In the genomic region with DNA sequence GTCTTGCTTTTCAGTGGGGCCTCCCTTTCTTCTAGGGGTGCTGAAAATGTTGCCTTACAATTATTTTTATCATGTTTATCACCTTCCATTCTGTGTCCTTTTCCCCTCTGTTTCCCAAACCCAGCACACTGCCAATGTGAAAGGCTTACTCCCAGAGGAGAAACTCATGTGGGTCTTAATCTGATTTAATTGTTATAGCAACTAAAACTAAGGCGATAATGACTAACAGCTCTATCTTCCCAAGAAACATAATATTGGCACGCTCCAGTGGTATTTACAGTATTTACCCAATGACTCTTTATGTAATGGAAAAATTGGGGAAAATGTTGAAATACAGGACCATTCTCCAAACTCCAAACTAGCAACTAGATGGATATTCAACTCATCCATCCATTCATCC, we compare ENCODE assay signal across 23 cellular contexts.
"Had no signal": no experiment of that assay in that cellular context is flagged by ENCODE, and none has a peak within 500 bp of the region (broad histone marks: within the 10 kb centered on the region; RNA-seq: fewer than 3 reads in every experiment).

No MANE protein-coding gene starts in this region.

- H3K4me3 Mint-ChIP-seq: activated B cell treated with CpG ODN at 0.5 μM for 24 hours; activated CD4-positive, alpha-beta T cell treated with anti-CD3 and anti-CD28 coated beads, Interleukin-2, amount 10 ng/mL, durations not matched to agents 24 days and 14 days; activated CD8-positive, alpha-beta memory T cell treated with anti-CD3 and anti-CD28 coated beads, Interleukin-2, amount 10 ng/mL, durations not matched to agents 7 days and 5 days; activated naive CD8-positive, alpha-beta T cell; activated T-cell treated with anti-CD3 and anti-CD28 coated beads, Interleukin-2, amount 50 U/mL, for 24 hours; T-helper 17 cell had no signal

- H3K4me1 Mint-ChIP-seq: activated B cell treated with CpG ODN at 0.5 μM for 24 hours had no signal

- H3K9me3 Mint-ChIP-seq: activated B cell treated with CpG ODN at 0.5 μM for 24 hours; activated CD4-positive, alpha-beta T cell treated with anti-CD3 and anti-CD28 coated beads, Interleukin-2, amount 10 ng/mL, durations not matched to agents 24 days and 14 days; activated T-cell treated with anti-CD3 and anti-CD28 coated beads, Interleukin-2, amount 50 U/mL, for 24 hours had no signal

- H3K27ac Mint-ChIP-seq: activated B cell treated with CpG ODN at 0.5 μM for 24 hours; activated CD4-positive, alpha-beta T cell treated with anti-CD3 and anti-CD28 coated beads, Interleukin-2, amount 10 ng/mL, durations not matched to agents 24 days and 14 days; activated CD8-positive, alpha-beta memory T cell treated with anti-CD3 and anti-CD28 coated beads, Interleukin-2, amount 10 ng/mL, durations not matched to agents 7 days and 5 days; activated naive CD8-positive, alpha-beta T cell; activated T-cell treated with anti-CD3 and anti-CD28 coated beads, Interleukin-2, amount 50 U/mL, for 24 hours; T-helper 17 cell had no signal

- ATAC-seq: activated CD8-positive, alpha-beta memory T cell treated with anti-CD3 and anti-CD28 coated beads, Interleukin-2, amount 10 ng/mL, durations not matched to agents 7 days and 5 days; T-helper 17 cell had no signal

- H3K27ac ChIP-seq: KMS-11, PC-9 had no signal

- H3K4me3 ChIP-seq: PC-9 had no signal

- DNase-seq: activated B cell treated with CpG ODN at 0.5 μM for 24 hours; activated CD4-positive, alpha-beta T cell treated with anti-CD3 and anti-CD28 coated beads for 1 hour; activated CD4-positive, alpha-beta T cell treated with anti-CD3 and anti-CD28 coated beads, Interleukin-2, amount 10 ng/mL, durations not matched to agents 24 days and 14 days; activated CD4-positive, alpha-beta T cell treated with anti-CD3 and anti-CD28 coated beads, Interleukin-2, amount 50 U/mL, for 48 hours; activated CD8-positive, alpha-beta memory T cell treated with anti-CD3 and anti-CD28 coated beads, Interleukin-2, amount 10 ng/mL, durations not matched to agents 7 days and 5 days; activated effector memory CD4-positive, alpha-beta T cell treated with anti-CD3 and anti-CD28 coated beads, Interleukin-2, amount 50 U/mL, for 16 hours; activated naive CD4-positive, alpha-beta T cell treated with Interleukin-2 at 50 U/mL for 16 hours; activated T-cell treated with anti-CD3 and anti-CD28 coated beads, Interleukin-2, amount 50 U/mL, for 24 hours; cerebellar nuclear complex; NCI-H1092; NCI-H1417 treated with DMSO at 0.1 percent for 48 hours; NCI-H1694; NCI-H2029; NCI-H2107; NCI-H2171 treated with DMSO at 0.1 percent for 48 hours; NCI-H226; NCI-H526; PC-9; SIG-M5; T-helper 17 cell; T-helper 9 cell had no signal

- H3K27me3 Mint-ChIP-seq: activated B cell treated with CpG ODN at 0.5 μM for 24 hours; activated CD4-positive, alpha-beta T cell treated with anti-CD3 and anti-CD28 coated beads, Interleukin-2, amount 10 ng/mL, durations not matched to agents 24 days and 14 days; activated CD8-positive, alpha-beta memory T cell treated with anti-CD3 and anti-CD28 coated beads, Interleukin-2, amount 10 ng/mL, durations not matched to agents 7 days and 5 days; activated naive CD8-positive, alpha-beta T cell; activated T-cell treated with anti-CD3 and anti-CD28 coated beads, Interleukin-2, amount 50 U/mL, for 24 hours; T-helper 17 cell had no signal

- H3K36me3 Mint-ChIP-seq: activated CD8-positive, alpha-beta memory T cell treated with anti-CD3 and anti-CD28 coated beads, Interleukin-2, amount 10 ng/mL, durations not matched to agents 7 days and 5 days had no signal
